ENCODE assay signal across 22 cellular contexts in the genomic region with DNA sequence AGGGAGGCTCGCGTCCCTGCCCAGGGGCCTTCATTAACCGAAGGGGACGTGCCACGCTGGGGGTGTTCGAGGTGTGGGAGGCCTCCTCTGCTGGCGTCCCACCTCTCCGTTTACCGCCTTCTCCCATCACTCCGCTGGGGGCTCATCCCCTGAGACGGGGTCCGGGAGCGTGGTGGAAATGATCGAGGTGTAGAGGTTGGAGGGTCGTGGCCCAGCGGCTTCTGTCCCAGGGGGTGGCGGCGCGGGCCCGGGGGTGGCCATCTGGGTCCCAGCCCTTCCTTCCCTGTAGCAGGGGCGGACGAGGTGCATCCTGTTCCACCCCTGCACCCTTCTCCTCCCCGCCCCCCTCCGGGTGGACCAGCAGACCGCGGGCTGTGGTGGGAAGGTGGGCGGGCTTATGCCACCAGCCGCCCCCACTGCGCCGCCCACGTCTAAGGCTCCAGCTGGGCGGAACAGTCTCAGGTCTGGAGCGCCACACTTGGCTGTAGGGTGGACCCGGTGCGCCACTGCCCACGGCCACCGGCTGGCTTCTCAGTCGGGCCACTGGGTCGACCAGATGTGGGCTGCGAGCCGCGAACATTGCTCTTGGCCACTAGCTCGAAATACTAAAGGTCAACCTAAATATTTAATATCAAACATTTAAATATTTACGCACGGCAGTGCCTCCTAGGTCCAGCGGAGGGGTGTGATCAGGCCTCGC.
DNase-seq lines count a peak whose midpoint lies in the region; ATAC-seq, FAIRE-seq and TF ChIP-seq lines count a peak whose summit lies in the region.
"Had no signal": no experiment of that assay in that cellular context is flagged by ENCODE, and none has a peak within 500 bp of the region (broad histone marks: within the 10 kb centered on the region; RNA-seq: fewer than 3 reads in every experiment).

No MANE protein-coding gene starts in this region.

- H3K9me3 Mint-ChIP-seq in natural killer cell treated with Interleukin-12 subunit alpha and Interleukin-12 subunit beta and Interleukin-15 and Interleukin-18, amount 100 ng/mL, for 72 hours = peaks cover 18% of the 10 kb centered on the region
- H3K9me3 Mint-ChIP-seq in natural killer cell = peaks cover 8 to 21% of the 10 kb centered on the region in 2 donors

- intact Hi-C loops in natural killer cell (cut with micrococcal nuclease) = no loop called here
- intact Hi-C loops in kidney (cut with DNase I) = no loop called here
- intact Hi-C loops in upper lobe of right lung (cut with DNase I) = no loop called here

- no peaks in the 10 kb centered on the region for H3K27me3 Mint-ChIP-seq in natural killer cell treated with Interleukin-12 subunit alpha and Interleukin-12 subunit beta and Interleukin-15 and Interleukin-18, amount 100 ng/mL, for 72 hours
- no peaks in the 10 kb centered on the region for H3K27me3 Mint-ChIP-seq in natural killer cell (ENCODE audit: low read depth in 2 of 2)
- H3K27me3 Mint-ChIP-seq: CD4-positive, alpha-beta memory T cell had no signal

- H3K27ac ChIP-seq in kidney (ENCODE audit: low read depth in 2 of 2, low read length in 2 of 2) = no peak overlapping the region
- no peak overlapping the region for H3K27ac ChIP-seq in upper lobe of right lung
- H3K27ac ChIP-seq: A549 had no signal

- H3K4me1 Mint-ChIP-seq in natural killer cell treated with Interleukin-12 subunit alpha and Interleukin-12 subunit beta and Interleukin-15 and Interleukin-18, amount 100 ng/mL, for 72 hours (ENCODE audit: low read depth in 2 of 2) = no peaks in the 10 kb centered on the region
- H3K4me1 Mint-ChIP-seq in natural killer cell = no peaks in the 10 kb centered on the region
- H3K4me1 Mint-ChIP-seq: CD4-positive, alpha-beta memory T cell; GM23338 had no signal

- H3K27me3 ChIP-seq in upper lobe of right lung = no peaks in the 10 kb centered on the region

- FAIRE-seq in kidney (lab: Jason Lieb, UNC) = no peak
- FAIRE-seq: A549, GM12891, GM18507 had no signal

- H3K36me3 Mint-ChIP-seq in natural killer cell treated with Interleukin-12 subunit alpha and Interleukin-12 subunit beta and Interleukin-15 and Interleukin-18, amount 100 ng/mL, for 72 hours = peaks cover 14% of the 10 kb centered on the region
- no peaks in the 10 kb centered on the region for H3K36me3 Mint-ChIP-seq in natural killer cell
- H3K36me3 Mint-ChIP-seq: CD4-positive, alpha-beta memory T cell had no signal

- no peaks in the 10 kb centered on the region for H3K4me1 ChIP-seq in kidney (ENCODE audit: control insufficient read depth in 1 of 2, insufficient read depth in 1 of 2, low read depth in 1 of 2, low read length in 2 of 2)
- no peaks in the 10 kb centered on the region for H3K4me1 ChIP-seq in upper lobe of right lung
- H3K4me1 ChIP-seq: A549, HAP-1 had no signal

- no peak overlapping the region for H3K4me3 Mint-ChIP-seq in natural killer cell treated with Interleukin-12 subunit alpha and Interleukin-12 subunit beta and Interleukin-15 and Interleukin-18, amount 100 ng/mL, for 72 hours
- no peak overlapping the region for H3K4me3 Mint-ChIP-seq in natural killer cell
- H3K4me3 Mint-ChIP-seq: CD4-positive, alpha-beta memory T cell; GM23338; HFFc6 had no signal

- H3K9ac ChIP-seq in kidney (ENCODE audit: low read length in 2 of 2) = no peak overlapping the region

- ATAC-seq in natural killer cell treated with Interleukin-12 subunit alpha and Interleukin-12 subunit beta and Interleukin-15 and Interleukin-18, amount 100 ng/mL, for 72 hours = peak; percentile 24 to 53
- no peak for ATAC-seq in natural killer cell
- peak; percentile 39 for ATAC-seq in upper lobe of right lung
- ATAC-seq: A549, GM23338 had no signal

- no peak overlapping the region for H3K27ac Mint-ChIP-seq in natural killer cell treated with Interleukin-12 subunit alpha and Interleukin-12 subunit beta and Interleukin-15 and Interleukin-18, amount 100 ng/mL, for 72 hours
- H3K27ac Mint-ChIP-seq in natural killer cell = no peak overlapping the region
- H3K27ac Mint-ChIP-seq: CD4-positive, alpha-beta memory T cell; GM23338; HFFc6 had no signal

- H3K36me3 ChIP-seq in kidney (ENCODE audit: control insufficient read depth in 1 of 2, insufficient read depth in 2 of 2, low read length in 2 of 2) (no peaks in the 10 kb centered on the region), upper lobe of right lung (no peaks in the 10 kb centered on the region)
- H3K36me3 ChIP-seq: HAP-1 had no signal

- H3K9me3 ChIP-seq in kidney (ENCODE audit: control insufficient read depth in 1 of 2, low read length in 2 of 2) (peaks cover 2 to 18% of the 10 kb centered on the region in 2 donors), upper lobe of right lung (no peaks in the 10 kb centered on the region)
- H3K9me3 ChIP-seq: HAP-1 had no signal

- H3K4me3 ChIP-seq in kidney (ENCODE audit: low read length in 2 of 2) (no peak overlapping the region), upper lobe of right lung (no peak overlapping the region)
- H3K4me3 ChIP-seq: A549, GM23338, HAP-1 had no signal

- no peak for TF ChIP-seq CTCF in natural killer cell (IDR thresholded peaks at IDR 0.05)
- no peak for TF ChIP-seq CTCF in kidney (IDR thresholded peaks at IDR 0.05; ENCODE audit: borderline replicate concordance, extremely low read depth, insufficient read depth)
- no peak for TF ChIP-seq CTCF in upper lobe of right lung (IDR thresholded peaks at IDR 0.05)

- DNase-seq in activated naive CD4-positive, alpha-beta T cell treated with anti-CD3 and anti-CD28 coated beads, Interleukin-2, amount 50 U/mL, for 16 hours = peak; percentile 11
- no peak for DNase-seq in activated naive CD4-positive, alpha-beta T cell (lab: John Stamatoyannopoulos, UW)
- no peak for DNase-seq in natural killer cell treated with Interleukin-12 subunit alpha and Interleukin-12 subunit beta and Interleukin-15 and Interleukin-18, amount 100 ng/mL, for 72 hours (ENCODE audit: low spot score)
- DNase-seq in natural killer cell (no peak), kidney (peak; percentile 65), upper lobe of right lung (no peak), retina (no peak)
- no peak for DNase-seq in stimulated activated naive CD4-positive, alpha-beta T cell treated with Interleukin-2 at 50 U/mL for 16 hours (lab: John Stamatoyannopoulos, UW)
- DNase-seq: 8988T; C1 segment of cervical spinal cord; Calu3; CD4-positive, alpha-beta memory T cell; COR-L47; DMS53; DMS79 treated with DMSO at 0.1 percent for 48 hours; GF-D8; HFFc6 had no signal

Comparison
In these comparisons a context has a peak if more than half of its experiments do, and no peak if none do; other contexts are left out.
1. DNase-seq: peak in activated naive CD4-positive, alpha-beta T cell treated with anti-CD3 and anti-CD28 coated beads, Interleukin-2, amount 50 U/mL, for 16 hours (single experiment) and kidney (single experiment); none in activated naive CD4-positive, alpha-beta T cell (0 of 4), natural killer cell treated with Interleukin-12 subunit alpha and Interleukin-12 subunit beta and Interleukin-15 and Interleukin-18, amount 100 ng/mL, for 72 hours (single experiment), natural killer cell (single experiment), upper lobe of right lung (single experiment), retina (single experiment) and stimulated activated naive CD4-positive, alpha-beta T cell treated with Interleukin-2 at 50 U/mL for 16 hours (single experiment).
2. ATAC-seq: peak in natural killer cell treated with Interleukin-12 subunit alpha and Interleukin-12 subunit beta and Interleukin-15 and Interleukin-18, amount 100 ng/mL, for 72 hours (2 of 2) and upper lobe of right lung (single experiment); none in natural killer cell (0 of 3).